In the genomic region with DNA sequence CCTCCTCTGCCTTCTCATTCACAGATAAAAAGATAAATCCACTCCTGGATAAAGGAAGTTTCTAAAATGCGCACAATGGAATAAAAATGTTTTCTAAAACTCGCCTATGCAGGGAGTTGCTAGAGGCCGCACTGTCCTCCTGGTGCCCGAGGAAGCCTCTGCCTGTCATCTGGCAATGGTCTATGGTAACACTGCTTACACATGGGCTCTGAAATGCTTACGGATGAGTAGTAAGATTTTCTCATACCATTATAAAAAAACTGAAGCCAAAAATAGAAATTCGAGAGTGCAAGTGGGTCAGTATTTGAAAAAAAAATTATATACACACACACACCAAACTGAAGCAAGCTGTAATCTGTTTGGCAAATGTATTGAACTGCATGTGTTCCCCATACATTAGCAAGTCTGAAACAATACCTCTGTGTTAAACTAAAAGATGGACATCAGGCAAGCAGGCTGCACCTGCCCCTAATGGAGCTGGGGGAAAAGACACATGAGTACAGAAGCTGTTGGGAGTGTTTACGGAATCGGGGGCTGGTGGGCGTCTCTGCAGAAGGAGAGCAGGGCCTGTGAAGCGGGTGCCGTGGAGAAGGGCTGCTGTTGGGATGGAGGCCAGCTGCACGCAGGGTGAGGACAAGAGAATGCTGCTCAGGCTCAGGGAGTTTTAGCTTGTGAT, we compare ENCODE assay signal across 20 cellular contexts.
"Had no signal": no experiment of that assay in that cellular context is flagged by ENCODE, and none has a peak within 500 bp of the region (broad histone marks: within the 10 kb centered on the region; RNA-seq: fewer than 3 reads in every experiment).

No MANE protein-coding gene starts in this region.

- H3K4me3 ChIP-seq: body of pancreas, heart left ventricle, lung, prostate gland, skin epidermis had no signal

- H3K4me1 ChIP-seq: heart left ventricle, prostate gland had no signal

- DNase-seq: activated B cell treated with CpG ODN at 0.5 μM for 24 hours; activated CD4-positive, alpha-beta memory T cell treated with anti-CD3 and anti-CD28 coated beads, Interleukin-2, amount 10 ng/mL, durations not matched to agents 7 days and 5 days; activated CD4-positive, alpha-beta T cell treated with anti-CD3 and anti-CD28 coated beads for 4 hours; activated naive CD4-positive, alpha-beta T cell treated with anti-CD3 and anti-CD28 coated beads for 36 hours; activated T-cell treated with anti-CD3 and anti-CD28 coated beads, Interleukin-2, amount 50 U/mL, for 1 hour; body of pancreas; cortex of kidney; erythroblast; heart left ventricle; kidney; nephron progenitor cell; right cardiac atrium; trophoblast cell had no signal

- H3K27ac Mint-ChIP-seq: activated B cell treated with CpG ODN at 0.5 μM for 24 hours; activated CD4-positive, alpha-beta memory T cell treated with anti-CD3 and anti-CD28 coated beads, Interleukin-2, amount 10 ng/mL, durations not matched to agents 7 days and 5 days; activated naive CD4-positive, alpha-beta T cell treated with anti-CD3 and anti-CD28 coated beads for 36 hours; nephron progenitor cell; stimulated activated naive CD8-positive, alpha-beta T cell treated with anti-CD3 and anti-CD28 coated beads, Interleukin-15, Interleukin-2, amounts not matched to agents 100 ng/mL and 50 ng/mL, for 24 hours; T-helper 2 cell treated with Interferon-gamma antibody and Interleukin-4, amounts not matched to agents 5 μg/mL and 100 μg/mL, for 36 hours had no signal

- H3K4me1 Mint-ChIP-seq: activated B cell treated with CpG ODN at 0.5 μM for 24 hours; activated CD4-positive, alpha-beta memory T cell treated with anti-CD3 and anti-CD28 coated beads, Interleukin-2, amount 10 ng/mL, durations not matched to agents 7 days and 5 days; central memory CD8-positive, alpha-beta T cell had no signal

- H3K36me3 ChIP-seq: heart left ventricle, prostate gland had no signal

- H3K9me3 ChIP-seq: body of pancreas, heart left ventricle, prostate gland had no signal

- H3K27me3 Mint-ChIP-seq: activated B cell treated with CpG ODN at 0.5 μM for 24 hours; activated CD4-positive, alpha-beta memory T cell treated with anti-CD3 and anti-CD28 coated beads, Interleukin-2, amount 10 ng/mL, durations not matched to agents 7 days and 5 days; central memory CD8-positive, alpha-beta T cell; stimulated activated naive CD8-positive, alpha-beta T cell treated with anti-CD3 and anti-CD28 coated beads, Interleukin-15, Interleukin-2, amounts not matched to agents 100 ng/mL and 50 ng/mL, for 24 hours had no signal

- H3K4me3 Mint-ChIP-seq: activated B cell treated with CpG ODN at 0.5 μM for 24 hours; activated CD4-positive, alpha-beta memory T cell treated with anti-CD3 and anti-CD28 coated beads, Interleukin-2, amount 10 ng/mL, durations not matched to agents 7 days and 5 days; activated naive CD4-positive, alpha-beta T cell treated with anti-CD3 and anti-CD28 coated beads for 36 hours; central memory CD8-positive, alpha-beta T cell; nephron progenitor cell; stimulated activated naive CD8-positive, alpha-beta T cell treated with anti-CD3 and anti-CD28 coated beads, Interleukin-15, Interleukin-2, amounts not matched to agents 100 ng/mL and 50 ng/mL, for 24 hours; T-helper 2 cell treated with Interferon-gamma antibody and Interleukin-4, amounts not matched to agents 5 μg/mL and 100 μg/mL, for 36 hours had no signal

- H3K27me3 ChIP-seq: body of pancreas, heart left ventricle had no signal

- ATAC-seq: body of pancreas, heart left ventricle, left lobe of liver, right cardiac atrium had no signal

- H3K27ac ChIP-seq: body of pancreas, heart left ventricle, prostate gland, skin epidermis had no signal
